In the genomic region with DNA sequence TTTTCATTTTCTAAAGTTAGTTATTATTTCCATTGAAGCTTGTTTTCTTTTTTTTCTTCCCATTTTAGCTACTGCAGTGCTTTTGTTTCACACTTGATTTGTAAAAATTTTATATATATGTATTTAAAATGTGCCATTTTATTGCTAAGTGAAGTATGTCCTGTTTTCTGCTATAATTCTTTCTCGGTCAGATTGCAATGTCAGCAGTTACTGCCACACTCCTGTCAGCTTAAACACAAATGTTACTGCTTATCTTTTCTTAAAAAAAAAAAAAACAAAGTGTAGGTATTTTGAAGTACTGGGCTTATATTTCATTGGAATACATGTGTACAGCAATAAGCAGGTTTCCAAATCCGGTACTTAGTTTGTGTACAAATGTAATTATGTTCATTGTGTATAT, we compare ENCODE assay signal across 2 cellular contexts.
A peak's percentile ranks its signal among the peaks of the same experiment; 100 is the strongest.
TF ChIP-seq lines count a peak whose summit lies in the region.

No MANE protein-coding gene starts in this region.

TF ChIP-seq in IMR-90, 13 proteins besides CTCF, POLR2A, EP300 and RAD21:
- no peak for TF ChIP-seq RCOR1 (IDR thresholded peaks at IDR 0.05; ENCODE audit: insufficient replicate concordance, low read length)
- TF ChIP-seq MAFK (IDR thresholded peaks at IDR 0.05; ENCODE audit: low read depth, low read length) = peak; percentile 92

TF ChIP-seq in H1, 55 proteins besides CTCF, POLR2A, EP300 and RAD21:
- TF ChIP-seq SIN3A (conservative IDR thresholded peaks at IDR 0.05 in 1 of 2, IDR thresholded peaks at IDR 0.05 in 1 of 2; ENCODE audit: low read depth in 1 of 2, low read length in 2 of 2) (no peak), MAFK (IDR thresholded peaks at IDR 0.05; ENCODE audit: low read depth, low read length) (peak; percentile 61; the same call in 1 of the 2 replicates)
TF ChIP-seq in H1: peak in this region for 1.
